27 cellular contexts compared by ENCODE assay signal in genomic region chr12:50948798-50949197, GRCh38. TPM values are rescaled to one million over a fixed set of nuclear protein-coding genes. Genes with fewer than 3 reads are reported as not detected.
A peak's percentile ranks its signal among the peaks of the same experiment; 100 is the strongest.
DNase-seq lines count a peak whose midpoint lies in the region; ATAC-seq and TF ChIP-seq lines count a peak whose summit lies in the region.
"Had no signal": no experiment of that assay in that cellular context is flagged by ENCODE, and none has a peak within 500 bp of the region (broad histone marks: within the 10 kb centered on the region; RNA-seq: fewer than 3 reads in every experiment).

No MANE protein-coding gene starts in this region.

- H3K79me2 ChIP-seq in SK-N-SH (ENCODE audit: insufficient read depth), result no peaks in the 10 kb centered on the region

- no peaks in the 10 kb centered on the region for H3K36me3 Mint-ChIP-seq in activated T-cell treated with anti-CD3 and anti-CD28 coated beads, Interleukin-2, amount 50 U/mL, for 24 hours (ENCODE audit: low read depth)

- H3K4me3 ChIP-seq in SK-N-SH (ENCODE audit: low read depth in 2 of 2, low read length in 1 of 2) (no peak overlapping the region), Panc1 (ENCODE audit: low read depth in 2 of 2, low read length in 2 of 2) (no peak overlapping the region), choroid plexus epithelial cell (ENCODE audit: low read depth, low read length) (no peak overlapping the region), SJCRH30 (no peak overlapping the region)
- H3K4me3 ChIP-seq: GM23338, HAP-1, SJSA1 had no signal

- H3K4me2 ChIP-seq in SK-N-SH, result no peak overlapping the region
- H3K4me2 ChIP-seq: GM23338 had no signal

- H4K20me1 ChIP-seq in SK-N-SH (ENCODE audit: insufficient read depth), result no peaks in the 10 kb centered on the region

- ATAC-seq in SK-N-SH treated with all-trans-retinoic acid at 6 μM for 48 hours (0 out of 3 replicates have a peak, but pooled peaks have one; percentile 26), Panc1 (peak; percentile 78)
- ATAC-seq: GM23338, PC-3, Right ventricle myocardium inferior had no signal

- H3K27me3 ChIP-seq in SK-N-SH (ENCODE audit: insufficient read depth) (no peaks in the 10 kb centered on the region), Panc1 (ENCODE audit: control insufficient read depth, insufficient read depth, low read length) (no peaks in the 10 kb centered on the region), SJCRH30 (no peaks in the 10 kb centered on the region)
- H3K27me3 ChIP-seq: SJSA1 had no signal

- intact Hi-C loops in Panc1 (cut with micrococcal nuclease; ENCODE audit: unreplicated experiment), result no loop called here

- in situ Hi-C loops in Panc1 (cut with HindIII; ENCODE audit: low pct_unique_long_range_greater_than_20kb, low sequenced_read_pairs), result no loop called here

- no peak for TF ChIP-seq RAD21 in SK-N-SH (IDR thresholded peaks at IDR 0.05; ENCODE audit: low read length)

- H3K27me3 Mint-ChIP-seq in activated T-cell treated with anti-CD3 and anti-CD28 coated beads, Interleukin-2, amount 50 U/mL, for 24 hours, result no peaks in the 10 kb centered on the region

- TF ChIP-seq CTCF in SK-N-SH (IDR thresholded peaks at IDR 0.05) (no peak), Panc1 (IDR thresholded peaks at IDR 0.05) (no peak), choroid plexus epithelial cell (conservative IDR thresholded peaks at IDR 0.05; ENCODE audit: low read depth, low read length) (no peak)

- H3K9ac ChIP-seq in SK-N-SH, result no peak overlapping the region

- WGBS in SK-N-SH (ENCODE audit: low lambda C conversion rate), result 82% methylated on average over 4 of the region's 4 CpGs

- H3K27ac Mint-ChIP-seq in activated T-cell treated with anti-CD3 and anti-CD28 coated beads, Interleukin-2, amount 50 U/mL, for 24 hours, result no peak overlapping the region
- H3K27ac Mint-ChIP-seq: GM23338 had no signal

- BruUV-seq in Panc1 (replicated peaks; lab: Mats Ljungman, UMichigan), result no TSS peak

- no peak overlapping the region for H3K4me3 Mint-ChIP-seq in activated T-cell treated with anti-CD3 and anti-CD28 coated beads, Interleukin-2, amount 50 U/mL, for 24 hours
- H3K4me3 Mint-ChIP-seq: GM23338 had no signal

- H3K9me3 Mint-ChIP-seq in activated T-cell treated with anti-CD3 and anti-CD28 coated beads, Interleukin-2, amount 50 U/mL, for 24 hours, result no peaks in the 10 kb centered on the region

- H3F3A ChIP-seq in SK-N-SH (replicated peaks; ENCODE audit: insufficient read depth), result no peaks in the 10 kb centered on the region

- H3K4me1 Mint-ChIP-seq in activated T-cell treated with anti-CD3 and anti-CD28 coated beads, Interleukin-2, amount 50 U/mL, for 24 hours (ENCODE audit: low read depth), result no peaks in the 10 kb centered on the region

- peaks cover 0 to 5% of the 10 kb centered on the region in 2 experiments; a peak in 1 of 4 replicates for H3K4me1 ChIP-seq in SK-N-SH (ENCODE audit: control insufficient read depth in 1 of 2, insufficient read depth in 2 of 2, low read depth in 1 of 2, low read length in 1 of 2)
- H3K4me1 ChIP-seq in Panc1 (ENCODE audit: control insufficient read depth, insufficient read depth, low read length), result no peaks in the 10 kb centered on the region
- no peaks in the 10 kb centered on the region for H3K4me1 ChIP-seq in SJCRH30
- H3K4me1 ChIP-seq: HAP-1 had no signal

- H3K27ac ChIP-seq in SK-N-SH (ENCODE audit: low read depth in 2 of 2, low read length in 1 of 2) (no peak overlapping the region), Panc1 (ENCODE audit: low read length) (no peak overlapping the region), SJCRH30 (no peak overlapping the region)
- H3K27ac ChIP-seq: SJSA1 had no signal

- DNase-seq in SK-N-SH (no peak), Panc1 (ENCODE audit: low read depth, low spot score) (no peak), choroid plexus epithelial cell (ENCODE audit: low read depth) (peak; percentile 23), SJCRH30 (no peak), NCI-H1092 (lab: John Stamatoyannopoulos, UW) (no peak)
- DNase-seq in activated T-cell treated with anti-CD3 and anti-CD28 coated beads, Interleukin-2, amount 50 U/mL, for 24 hours, result no peak
- DNase-seq: Calu3; Karpas-422; NCI-H1105; NCI-H146; NCI-H1930; NCI-H2107; NCI-H446 treated with DMSO at 0.1 percent for 48 hours; NCI-H526; NCI-H82; NK-92 treated with Interleukin-12 subunit alpha and Interleukin-12 subunit beta, amount 100 ng/mL, for 24 hours; PC-3 had no signal

- CTCF ChIA-PET in SK-N-SH (lab: Yijun Ruan, JAX), result no interaction called here
- CTCF ChIA-PET in Panc1 (lab: Charles Lee), result interaction anchor here (0.7 kb wide), 1 partner anchor 892 kb away, joined by 3 read pairs; no protein-coding TSS in a partner anchor

- POLR2A ChIA-PET in SK-N-SH (lab: Yijun Ruan, JAX), result interaction anchor here (0.7 kb wide), 1 partner anchor 12 kb away, joined by 4 read pairs; no protein-coding TSS in a partner anchor
- POLR2A ChIA-PET in Panc1 (lab: Charles Lee), result no interaction called here

- no peaks in the 10 kb centered on the region for H3K36me3 ChIP-seq in SK-N-SH (replicated peaks in 1 of 2; ENCODE audit: control insufficient read depth in 1 of 2, insufficient read depth in 2 of 2, low read length in 1 of 2)
- H3K36me3 ChIP-seq in Panc1 (ENCODE audit: control insufficient read depth, insufficient read depth, low read length), result no peaks in the 10 kb centered on the region
- H3K36me3 ChIP-seq in SJCRH30, result no peaks in the 10 kb centered on the region
- H3K36me3 ChIP-seq: HAP-1, SJSA1 had no signal

- H3K9me3 ChIP-seq in SK-N-SH (no peaks in the 10 kb centered on the region), Panc1 (ENCODE audit: control insufficient read depth, insufficient read depth, low read depth, low read length) (no peaks in the 10 kb centered on the region), SJCRH30 (replicated peaks) (0 out of 2 replicates have a peak, but pooled peaks cover 4% of the 10 kb centered on the region)
- H3K9me3 ChIP-seq: SJSA1 had no signal

- TF ChIP-seq EP300 in SK-N-SH (IDR thresholded peaks at IDR 0.05; ENCODE audit: borderline replicate concordance in 1 of 2, low read depth in 1 of 2, low read length in 1 of 2), result no peak

- H2AFZ ChIP-seq in SK-N-SH (ENCODE audit: low read depth), result no peak overlapping the region
- H2AFZ ChIP-seq: GM23338 had no signal

- no peaks in the 10 kb centered on the region for H3K9me2 ChIP-seq in SK-N-SH

TF ChIP-seq in SK-N-SH treated with all-trans-retinoic acid at 6 μM for 48 hours, 23 proteins besides CTCF, POLR2A, EP300 and RAD21 (continues in another document):
- no peak for TF ChIP-seq CREB5 (CRISPR knock-in tag; IDR thresholded peaks at IDR 0.05; ENCODE audit: low read depth)
- no peak for TF ChIP-seq ZNF8 (CRISPR knock-in tag; IDR thresholded peaks at IDR 0.05)

TF ChIP-seq in SK-N-SH, 30 proteins besides CTCF, POLR2A, EP300 and RAD21 (continues in another document):
- TF ChIP-seq ZBTB33 (IDR thresholded peaks at IDR 0.05; ENCODE audit: borderline replicate concordance, low read depth) (no peak), FOSL2 (IDR thresholded peaks at IDR 0.05; ENCODE audit: borderline replicate concordance, low read depth) (no peak), GATA2 (CRISPR knock-in tag; IDR thresholded peaks at IDR 0.05) (no peak), JUND (IDR thresholded peaks at IDR 0.05) (no peak), GABPA (IDR thresholded peaks at IDR 0.05; ENCODE audit: low read depth) (no peak), PBX3 (IDR thresholded peaks at IDR 0.05) (no peak), FOXJ3 (CRISPR knock-in tag; IDR thresholded peaks at IDR 0.05) (no peak), USF1 (IDR thresholded peaks at IDR 0.05; ENCODE audit: borderline replicate concordance, low read depth) (no peak), FOXM1 (IDR thresholded peaks at IDR 0.05; ENCODE audit: low read depth) (no peak), MAX (IDR thresholded peaks at IDR 0.05; ENCODE audit: low read depth) (no peak), SMC3 (IDR thresholded peaks at IDR 0.05; ENCODE audit: low read depth, low read length) (no peak), NRF1 (IDR thresholded peaks at IDR 0.05; ENCODE audit: low read depth, low read length) (no peak), TCF12 (IDR thresholded peaks at IDR 0.05) (no peak)

RNA-seq across cellular contexts. Expression of gene HIGD1C, which starts 3.5 kb away (rescaled TPM):
- not detected in 2 replicates for polyA plus RNA-seq in SK-N-SH (2012; rRNA removed)
- polyA plus RNA-seq in SK-N-SH (2012; cell fraction: cytosol; rRNA removed), result not detected in 2 replicates
- polyA plus RNA-seq in SK-N-SH (2012; cell fraction: nucleus; rRNA removed), result not detected in 2 replicates
- total RNA-seq in Panc1 (2021; ENCODE audit: unreplicated experiment), result not detected
- polyA plus RNA-seq in Panc1 (2012; ENCODE audit: insufficient read length), result not detected
- total RNA-seq in SJCRH30 (2014; rRNA removed; shearing (Covaris generic)), result not detected in 2 replicates
- total RNA-seq: A172, Calu3, G401, GM23338, M059J, PC-3, Right ventricle myocardium inferior, RPMI7951, SJSA1 had no signal
- polyA plus RNA-seq: BJ, GM23338 had no signal
